ENCODE assay signal across 16 cellular contexts in the genomic region with DNA sequence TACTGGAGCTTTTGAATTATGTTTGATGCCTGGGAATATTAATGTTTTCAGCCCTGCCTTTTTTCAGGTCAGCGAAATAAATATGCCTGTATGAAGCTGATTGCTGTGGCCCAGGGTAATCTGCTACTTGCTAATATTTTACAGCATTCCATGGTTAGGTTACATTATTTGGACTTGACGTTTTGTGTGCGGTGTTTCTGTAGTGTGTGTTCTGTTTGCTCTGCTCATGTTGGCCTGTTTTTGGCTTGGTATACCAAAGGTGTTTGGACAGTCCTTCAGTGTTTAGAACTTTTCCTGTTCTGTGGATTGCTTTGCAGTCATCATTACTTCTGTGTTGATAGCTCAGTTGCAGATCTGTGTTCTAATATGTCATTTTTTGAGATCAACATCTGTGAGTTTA.
"Had no signal": no experiment of that assay in that cellular context is flagged by ENCODE, and none has a peak within 500 bp of the region (broad histone marks: within the 10 kb centered on the region; RNA-seq: fewer than 3 reads in every experiment).

No MANE protein-coding gene starts in this region.

- H3K9me3 Mint-ChIP-seq: natural killer cell; stimulated activated naive CD8-positive, alpha-beta T cell treated with anti-CD3 and anti-CD28 coated beads, Interleukin-15, Interleukin-2, amounts not matched to agents 100 ng/mL and 50 ng/mL, for 24 hours had no signal

- H3K27ac Mint-ChIP-seq: progenitor cell of endocrine pancreas; stimulated activated naive CD8-positive, alpha-beta T cell treated with anti-CD3 and anti-CD28 coated beads, Interleukin-15, Interleukin-2, amounts not matched to agents 100 ng/mL and 50 ng/mL, for 24 hours had no signal

- H3K36me3 ChIP-seq: cardiac muscle cell, right atrium auricular region, suprapubic skin, transverse colon had no signal

- DNase-seq: activated CD4-positive, alpha-beta T cell treated with anti-CD3 and anti-CD28 coated beads for 1 hour; activated naive CD4-positive, alpha-beta T cell treated with Interleukin-2 at 50 U/mL for 16 hours; dermis blood vessel endothelial cell; effector memory CD4-positive, alpha-beta T cell; foreskin fibroblast; lower lobe of right lung; natural killer cell; occipital lobe; T1000; transverse colon had no signal

- H3K27me3 ChIP-seq: cardiac muscle cell, right atrium auricular region, suprapubic skin, transverse colon had no signal

- H3K27ac ChIP-seq: cardiac muscle cell, lower lobe of right lung, right atrium auricular region, skin epidermis, suprapubic skin, transverse colon had no signal

- H3K4me3 ChIP-seq: cardiac muscle cell, lower lobe of right lung, right atrium auricular region, skin epidermis, suprapubic skin, transverse colon had no signal

- H3K4me3 Mint-ChIP-seq: natural killer cell; stimulated activated naive CD8-positive, alpha-beta T cell treated with anti-CD3 and anti-CD28 coated beads, Interleukin-15, Interleukin-2, amounts not matched to agents 100 ng/mL and 50 ng/mL, for 24 hours had no signal

- H3K9me3 ChIP-seq: lower lobe of right lung, right atrium auricular region, suprapubic skin, transverse colon had no signal

- H3K27me3 Mint-ChIP-seq: progenitor cell of endocrine pancreas; stimulated activated naive CD8-positive, alpha-beta T cell treated with anti-CD3 and anti-CD28 coated beads, Interleukin-15, Interleukin-2, amounts not matched to agents 100 ng/mL and 50 ng/mL, for 24 hours had no signal

- ATAC-seq: natural killer cell had no signal

- H3K36me3 Mint-ChIP-seq: natural killer cell had no signal
